In the genomic region with DNA sequence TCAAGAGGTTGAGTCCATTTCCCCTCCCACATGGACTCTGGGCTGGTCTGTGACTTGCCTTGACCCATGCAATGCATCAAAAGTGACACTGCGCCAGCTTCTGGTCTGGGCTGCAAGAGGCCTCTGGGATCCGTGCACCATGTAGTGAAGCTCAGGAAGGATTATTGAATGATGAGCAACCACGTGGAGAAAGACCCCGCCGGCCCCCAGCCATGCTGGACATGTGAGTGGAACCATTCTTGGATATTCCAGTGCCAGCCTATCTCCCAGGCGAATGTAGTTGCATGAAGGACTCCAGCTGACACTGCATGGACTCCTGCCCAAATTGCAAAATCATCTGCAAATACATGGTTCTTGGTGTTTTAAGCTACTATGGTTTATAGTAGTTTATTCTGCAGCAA, we compare ENCODE assay signal across 24 cellular contexts. TPM values are rescaled to one million over a fixed set of nuclear protein-coding genes. Genes with fewer than 3 reads are reported as not detected.
DNase-seq lines count a peak whose midpoint lies in the region; ATAC-seq, FAIRE-seq and TF ChIP-seq lines count a peak whose summit lies in the region.
"Had no signal": no experiment of that assay in that cellular context is flagged by ENCODE, and none has a peak within 500 bp of the region (broad histone marks: within the 10 kb centered on the region; RNA-seq: fewer than 3 reads in every experiment).

No MANE protein-coding gene starts in this region.

- H3K27ac ChIP-seq in HepG2 (ENCODE audit: extremely low read length, insufficient read depth, low read length) (no peak overlapping the region), upper lobe of right lung (no peak overlapping the region), SK-N-SH (ENCODE audit: low read depth in 2 of 2, low read length in 1 of 2) (no peak overlapping the region)
- H3K27ac ChIP-seq: A549, HL-60 had no signal

- POLR2A ChIA-PET in HepG2 (lab: Yijun Ruan, JAX) (interaction anchor here (1.9 kb wide), 1 partner anchor 25 kb away, joined by 6 read pairs; no protein-coding TSS in a partner anchor), SK-N-SH (lab: Yijun Ruan, JAX) (no interaction called here)

- no peaks in the 10 kb centered on the region for H3K9me2 ChIP-seq in SK-N-SH

- H3K36me3 ChIP-seq in HepG2 (replicated peaks in 1 of 2; ENCODE audit: control insufficient read depth in 1 of 2, insufficient read depth in 2 of 2, low read length in 2 of 2) (no peaks in the 10 kb centered on the region), upper lobe of right lung (no peaks in the 10 kb centered on the region), SK-N-SH (replicated peaks in 1 of 2; ENCODE audit: control insufficient read depth in 1 of 2, insufficient read depth in 2 of 2, low read length in 1 of 2) (no peaks in the 10 kb centered on the region)

- DNase-seq in amniotic epithelial cell (ENCODE audit: low read depth): peak; percentile 60
- DNase-seq in foreskin fibroblast: peak; percentile 8 to 19
- DNase-seq in HepG2 (ENCODE audit: low spot score): peak; percentile 22
- DNase-seq in upper lobe of right lung: peak; percentile 50
- no peak for DNase-seq in SK-N-SH
- no peak for DNase-seq in NCI-H187 (lab: John Stamatoyannopoulos, UW)
- DNase-seq in NCI-H1048 (lab: John Stamatoyannopoulos, UW): no peak
- DNase-seq: AML-193; CD4-positive, alpha-beta memory T cell; DMS153; DMS79; GDM1; H7; HFFc6; IMR-90 had no signal

- H3K27me3 ChIP-seq in HepG2 (ENCODE audit: control insufficient read depth in 1 of 2, insufficient read depth in 2 of 2, low read length in 2 of 2): peaks cover 1 to 18% of the 10 kb centered on the region in 2 experiments; a peak in 2 of 5 replicates
- H3K27me3 ChIP-seq in upper lobe of right lung: no peaks in the 10 kb centered on the region
- peaks cover 26% of the 10 kb centered on the region for H3K27me3 ChIP-seq in SK-N-SH (ENCODE audit: insufficient read depth)

- H3K79me2 ChIP-seq in HepG2 (ENCODE audit: insufficient read depth, low read length) (no peaks in the 10 kb centered on the region), SK-N-SH (ENCODE audit: insufficient read depth) (no peaks in the 10 kb centered on the region)

- H3F3A ChIP-seq in SK-N-SH (replicated peaks; ENCODE audit: insufficient read depth): no peaks in the 10 kb centered on the region

- intact Hi-C loops in HepG2 (cut with micrococcal nuclease; ENCODE audit: unreplicated experiment): no loop called here
- intact Hi-C loops in upper lobe of right lung (cut with DNase I): no loop called here

- H3K9ac ChIP-seq in HepG2 (ENCODE audit: insufficient read depth, low read depth, low read length) (no peak overlapping the region), SK-N-SH (no peak overlapping the region)

- no peak for TF ChIP-seq EP300 in HepG2 (IDR thresholded peaks at IDR 0.05; ENCODE audit: low read depth in 2 of 2, low read length in 2 of 2)
- TF ChIP-seq EP300 in HepG2 (CRISPR knock-in tag; IDR thresholded peaks at IDR 0.05; ENCODE audit: borderline replicate concordance): no peak
- TF ChIP-seq EP300 in SK-N-SH (IDR thresholded peaks at IDR 0.05; ENCODE audit: borderline replicate concordance in 1 of 2, low read depth in 1 of 2, low read length in 1 of 2): no peak

- no peaks in the 10 kb centered on the region for H3K9me3 ChIP-seq in HepG2 (ENCODE audit: low read length)
- H3K9me3 ChIP-seq in upper lobe of right lung: no peaks in the 10 kb centered on the region
- H3K9me3 ChIP-seq in SK-N-SH: no peaks in the 10 kb centered on the region

- TF ChIP-seq POLR2A in HepG2 (IDR thresholded peaks at IDR 0.05; ENCODE audit: insufficient read depth in 1 of 2, low read depth in 2 of 2, low read length in 2 of 2): no peak

- 0% methylated on average over 4 of the region's 6 CpGs for WGBS in HepG2 (ENCODE audit: low lambda C conversion rate)
- 56% methylated on average over 6 of the region's 6 CpGs for WGBS in SK-N-SH (ENCODE audit: low lambda C conversion rate)

- TF ChIP-seq CTCF in foreskin fibroblast (IDR thresholded peaks at IDR 0.05; ENCODE audit: low read depth, low read length) (no peak), HepG2 (CRISPR knock-in tag; IDR thresholded peaks at IDR 0.05) (no peak), upper lobe of right lung (IDR thresholded peaks at IDR 0.05) (no peak), SK-N-SH (IDR thresholded peaks at IDR 0.05) (no peak)

- no peak for FAIRE-seq in HepG2 (lab: Jason Lieb, UNC)
- FAIRE-seq: A549, GM12892 had no signal

- TF ChIP-seq RAD21 in HepG2 (CRISPR knock-in tag; IDR thresholded peaks at IDR 0.05) (no peak), SK-N-SH (IDR thresholded peaks at IDR 0.05; ENCODE audit: low read length) (no peak)

- no TSS peak for BruUV-seq in HepG2 (replicated peaks; lab: Mats Ljungman, UMichigan)

- ATAC-seq in HepG2: peak; percentile 82
- no peak for ATAC-seq in upper lobe of right lung
- ATAC-seq: A549, GM23338, HCT116 had no signal

- H3K4me1 ChIP-seq in HepG2 (ENCODE audit: insufficient read depth, low read length) (peaks cover 19% of the 10 kb centered on the region), upper lobe of right lung (no peaks in the 10 kb centered on the region), SK-N-SH (ENCODE audit: control insufficient read depth in 1 of 2, insufficient read depth in 2 of 2, low read depth in 1 of 2, low read length in 1 of 2) (no peaks in the 10 kb centered on the region)

- H3K4me2 ChIP-seq in HepG2 (ENCODE audit: low read depth, low read length): peak overlapping the region; percentile 11; the same call in 1 of the 2 replicates
- H3K4me2 ChIP-seq in SK-N-SH: no peak overlapping the region
- H3K4me2 ChIP-seq: A549, GM23338 had no signal

- in situ Hi-C loops in HepG2 (cut with HindIII; ENCODE audit: extremely low pct_ligation_motif_present, low pct_unique_long_range_greater_than_20kb): no loop called here

- H2AFZ ChIP-seq in HepG2 (ENCODE audit: low read length): no peak overlapping the region
- H2AFZ ChIP-seq in SK-N-SH (ENCODE audit: low read depth): no peak overlapping the region
- H2AFZ ChIP-seq: GM23338 had no signal

- H3K4me3 ChIP-seq in foreskin fibroblast (ENCODE audit: low read depth in 1 of 2, low read length in 2 of 2) (no peak overlapping the region), HepG2 (replicated peaks in 1 of 3; ENCODE audit: insufficient read depth in 1 of 3, low read depth in 2 of 3, low read length in 3 of 3) (no peak overlapping the region), upper lobe of right lung (no peak overlapping the region), SK-N-SH (ENCODE audit: low read depth in 2 of 2, low read length in 1 of 2) (no peak overlapping the region)
- H3K4me3 ChIP-seq: A549, GM23338 had no signal

- H4K20me1 ChIP-seq in HepG2 (ENCODE audit: insufficient read depth, low read length) (no peaks in the 10 kb centered on the region), SK-N-SH (ENCODE audit: insufficient read depth) (no peaks in the 10 kb centered on the region)

- CTCF ChIA-PET in HepG2 (lab: Yijun Ruan, JAX; ENCODE audit: low intra/inter-chr PET ratio, low total read pairs): no interaction called here
- CTCF ChIA-PET in SK-N-SH (lab: Yijun Ruan, JAX): interaction anchor here (1.0 to 8.8 kb wide), 6 partner anchors 9 to 119 kb away, joined by 4 to 53 read pairs (median 18); no protein-coding TSS in a partner anchor

RNA-seq across cellular contexts. Expression of a gene that starts 7.6 kb away (rescaled TPM):
- total RNA-seq in HepG2 (2016; rRNA removed; fragmentation: Illumina TruSeq; extraction: Trizol) (not detected in 2 replicates), upper lobe of right lung (80.2 TPM)
- total RNA-seq in HepG2 (2016; cell fraction: cytosol; rRNA removed; fragmentation: Illumina TruSeq; extraction: Trizol; ENCODE audit: low read depth): not detected in 2 replicates
- not detected in 2 replicates for total RNA-seq in HepG2 (2016; cell fraction: insoluble cytoplasmic fraction; rRNA removed; fragmentation: Illumina TruSeq; extraction: Trizol)
- not detected in 2 replicates for total RNA-seq in HepG2 (2016; cell fraction: membrane; rRNA removed; fragmentation: Illumina TruSeq; extraction: Trizol)
- not detected in 2 replicates for total RNA-seq in HepG2 (2016; cell fraction: nucleus; rRNA removed; fragmentation: Illumina TruSeq; extraction: Trizol)
- polyA plus RNA-seq in HepG2 (2011; rRNA removed) (not detected in 2 replicates), SK-N-SH (2012; rRNA removed) (not detected in 2 replicates)
- polyA plus RNA-seq in HepG2 (2011; cell fraction: cytosol; rRNA removed): not detected in 2 replicates
- not detected in 2 replicates for polyA plus RNA-seq in HepG2 (2011; cell fraction: nucleus; rRNA removed)
- polyA plus RNA-seq in HepG2 (2012): not detected in 2 replicates
- polyA plus RNA-seq in HepG2 (2016; cell fraction: cytosol; fragmentation: Illumina TruSeq; extraction: Trizol; ENCODE audit: low read depth): not detected in 2 replicates
- polyA plus RNA-seq in HepG2 (2016; cell fraction: insoluble cytoplasmic fraction; fragmentation: Illumina TruSeq; extraction: Trizol; ENCODE audit: low read depth): not detected in 2 replicates
- not detected in 2 replicates for polyA plus RNA-seq in HepG2 (2016; cell fraction: membrane; fragmentation: Illumina TruSeq; extraction: Trizol; ENCODE audit: low read depth)
- polyA plus RNA-seq in HepG2 (2016; cell fraction: nucleus; fragmentation: Illumina TruSeq; extraction: Trizol; ENCODE audit: insufficient read depth, low read depth): not detected in 2 replicates
- polyA minus RNA-seq in HepG2 (2011; rRNA and poly(A)+ RNA removed; ENCODE audit: low replicate concordance): 0.05 TPM in 1 of 2 replicates, not detected in the other
- not detected in 2 replicates for polyA minus RNA-seq in HepG2 (2011; cell fraction: cytosol; rRNA and poly(A)+ RNA removed)
- polyA minus RNA-seq in HepG2 (2011; cell fraction: nucleus; rRNA and poly(A)+ RNA removed): not detected in 2 replicates
- not detected in 2 replicates for polyA plus RNA-seq in SK-N-SH (2012; cell fraction: cytosol; rRNA removed)
- polyA plus RNA-seq in SK-N-SH (2012; cell fraction: nucleus; rRNA removed): 0.01 TPM in 1 of 2 replicates, not detected in the other
- total RNA-seq: Daoy, H7, HFFc6, HT1080, IMR-90 had no signal
- polyA plus RNA-seq: A549; BJ; CD4-positive, alpha-beta memory T cell; IMR-90 had no signal

RNA-seq across cellular contexts. Expression of a gene that starts 28.8 kb away (rescaled TPM):
- not detected in 2 replicates for total RNA-seq in HepG2 (2016; rRNA removed; fragmentation: Illumina TruSeq; extraction: Trizol)
- not detected in 2 replicates for total RNA-seq in HepG2 (2016; cell fraction: cytosol; rRNA removed; fragmentation: Illumina TruSeq; extraction: Trizol; ENCODE audit: low read depth)
- not detected in 2 replicates for total RNA-seq in HepG2 (2016; cell fraction: insoluble cytoplasmic fraction; rRNA removed; fragmentation: Illumina TruSeq; extraction: Trizol)
- not detected in 2 replicates for total RNA-seq in HepG2 (2016; cell fraction: membrane; rRNA removed; fragmentation: Illumina TruSeq; extraction: Trizol)
- not detected in 2 replicates for total RNA-seq in HepG2 (2016; cell fraction: nucleus; rRNA removed; fragmentation: Illumina TruSeq; extraction: Trizol)
- not detected in 2 replicates for polyA plus RNA-seq in HepG2 (2011; rRNA removed)
- polyA plus RNA-seq in HepG2 (2011; cell fraction: cytosol; rRNA removed): not detected in 2 replicates
- polyA plus RNA-seq in HepG2 (2011; cell fraction: nucleus; rRNA removed): not detected in 2 replicates
- not detected in 2 replicates for polyA plus RNA-seq in HepG2 (2012)
- not detected in 2 replicates for polyA plus RNA-seq in HepG2 (2016; cell fraction: cytosol; fragmentation: Illumina TruSeq; extraction: Trizol; ENCODE audit: low read depth)
- not detected in 2 replicates for polyA plus RNA-seq in HepG2 (2016; cell fraction: insoluble cytoplasmic fraction; fragmentation: Illumina TruSeq; extraction: Trizol; ENCODE audit: low read depth)
- not detected in 2 replicates for polyA plus RNA-seq in HepG2 (2016; cell fraction: membrane; fragmentation: Illumina TruSeq; extraction: Trizol; ENCODE audit: low read depth)
- polyA plus RNA-seq in HepG2 (2016; cell fraction: nucleus; fragmentation: Illumina TruSeq; extraction: Trizol; ENCODE audit: insufficient read depth, low read depth): not detected in 2 replicates
- polyA minus RNA-seq in HepG2 (2011; rRNA and poly(A)+ RNA removed; ENCODE audit: low replicate concordance): 0.05 TPM in 1 of 2 replicates, not detected in the other
- polyA minus RNA-seq in HepG2 (2011; cell fraction: cytosol; rRNA and poly(A)+ RNA removed): not detected in 2 replicates
- not detected in 2 replicates for polyA minus RNA-seq in HepG2 (2011; cell fraction: nucleus; rRNA and poly(A)+ RNA removed)
- 2.6 TPM for total RNA-seq in upper lobe of right lung
- not detected in 2 replicates for polyA plus RNA-seq in SK-N-SH (2012; rRNA removed)
- not detected in 2 replicates for polyA plus RNA-seq in SK-N-SH (2012; cell fraction: cytosol; rRNA removed)
- 0.01 and 0.07 TPM in 2 replicates for polyA plus RNA-seq in SK-N-SH (2012; cell fraction: nucleus; rRNA removed)
- total RNA-seq: CD4-positive, alpha-beta memory T cell; H7; HFFc6; HT1080; IMR-90 had no signal

RNA-seq across cellular contexts. Expression of a gene that starts 56.3 kb away (rescaled TPM):
- total RNA-seq in HepG2 (2016; rRNA removed; fragmentation: Illumina TruSeq; extraction: Trizol): not detected in 2 replicates
- total RNA-seq in HepG2 (2016; cell fraction: cytosol; rRNA removed; fragmentation: Illumina TruSeq; extraction: Trizol; ENCODE audit: low read depth): not detected in 2 replicates
- total RNA-seq in HepG2 (2016; cell fraction: insoluble cytoplasmic fraction; rRNA removed; fragmentation: Illumina TruSeq; extraction: Trizol): not detected in 2 replicates
- total RNA-seq in HepG2 (2016; cell fraction: membrane; rRNA removed; fragmentation: Illumina TruSeq; extraction: Trizol): 0.31 TPM in 1 of 2 replicates, not detected in the other
- not detected in 2 replicates for total RNA-seq in HepG2 (2016; cell fraction: nucleus; rRNA removed; fragmentation: Illumina TruSeq; extraction: Trizol)
- polyA plus RNA-seq in HepG2 (2011; rRNA removed): 0.13 TPM in 1 of 2 replicates, not detected in the other
- polyA plus RNA-seq in HepG2 (2011; cell fraction: cytosol; rRNA removed): 0.12 TPM in 1 of 2 replicates, not detected in the other
- polyA plus RNA-seq in HepG2 (2011; cell fraction: nucleus; rRNA removed): not detected in 2 replicates
- polyA plus RNA-seq in HepG2 (2012): 0.21 TPM in 1 of 2 replicates, not detected in the other
- 0.15 and 0.32 TPM in 2 replicates for polyA plus RNA-seq in HepG2 (2016; cell fraction: cytosol; fragmentation: Illumina TruSeq; extraction: Trizol; ENCODE audit: low read depth)
- 0.26 TPM in 1 of 2 replicates, not detected in the other for polyA plus RNA-seq in HepG2 (2016; cell fraction: insoluble cytoplasmic fraction; fragmentation: Illumina TruSeq; extraction: Trizol; ENCODE audit: low read depth)
- polyA plus RNA-seq in HepG2 (2016; cell fraction: membrane; fragmentation: Illumina TruSeq; extraction: Trizol; ENCODE audit: low read depth): 0.18 and 0.27 TPM in 2 replicates
- not detected in 2 replicates for polyA plus RNA-seq in HepG2 (2016; cell fraction: nucleus; fragmentation: Illumina TruSeq; extraction: Trizol; ENCODE audit: insufficient read depth, low read depth)
- polyA minus RNA-seq in HepG2 (2011; rRNA and poly(A)+ RNA removed; ENCODE audit: low replicate concordance): 1.8 TPM in 1 of 2 replicates, not detected in the other
- not detected in 2 replicates for polyA minus RNA-seq in HepG2 (2011; cell fraction: cytosol; rRNA and poly(A)+ RNA removed)
- polyA minus RNA-seq in HepG2 (2011; cell fraction: nucleus; rRNA and poly(A)+ RNA removed): not detected in 2 replicates
- not detected for total RNA-seq in upper lobe of right lung
- 0.20 TPM in 1 of 2 replicates, not detected in the other for polyA plus RNA-seq in SK-N-SH (2012; rRNA removed)
- 0.03 and 0.16 TPM in 2 replicates for polyA plus RNA-seq in SK-N-SH (2012; cell fraction: cytosol; rRNA removed)
- polyA plus RNA-seq in SK-N-SH (2012; cell fraction: nucleus; rRNA removed): 0.36 TPM in 1 of 2 replicates, not detected in the other
- total RNA-seq: Daoy, H7, HFFc6, IMR-90 had no signal
- polyA plus RNA-seq: BJ, CD14-positive monocyte, IMR-90 had no signal

Comparison
In these comparisons a context has a peak if more than half of its experiments do, and no peak if none do; other contexts are left out.
1. DNase-seq: peak in amniotic epithelial cell (single experiment), foreskin fibroblast (2 of 2), HepG2 (single experiment) and upper lobe of right lung (single experiment); none in SK-N-SH (single experiment), NCI-H187 (0 of 2) and NCI-H1048 (single experiment).
2. RNA of a gene that starts 7.6 kb away (total RNA-seq): 80.2 TPM in upper lobe of right lung (single experiment); not detected in HepG2; every median in the first group is over 10 times any median in the second.